12 cellular contexts compared by ENCODE assay signal in genomic region chr17:29107933-29108805, GRCh38.
DNase-seq lines count a peak whose midpoint lies in the region; ATAC-seq, FAIRE-seq and TF ChIP-seq lines count a peak whose summit lies in the region.
"Had no signal": no experiment of that assay in that cellular context is flagged by ENCODE, and none has a peak within 500 bp of the region (broad histone marks: within the 10 kb centered on the region; RNA-seq: fewer than 3 reads in every experiment).

No MANE protein-coding gene starts in this region.

- no peak overlapping the region for H3K9ac ChIP-seq in fibroblast of lung (ENCODE audit: insufficient read depth, low read length)
- H3K9ac ChIP-seq in parathyroid adenoma, result no peak overlapping the region

- no peak overlapping the region for H3K4me3 ChIP-seq in fibroblast of lung (replicated peaks in 1 of 4; ENCODE audit: control extremely low read depth in 1 of 4, insufficient read depth in 1 of 4, low read depth in 3 of 4, low read length in 4 of 4)
- H3K4me3 ChIP-seq in parathyroid adenoma (ENCODE audit: low read depth, low read length), result no peak overlapping the region
- H3K4me3 ChIP-seq: HAP-1 had no signal

- H2AFZ ChIP-seq in fibroblast of lung (ENCODE audit: low read length) (no peak overlapping the region), parathyroid adenoma (no peak overlapping the region)

- H3K27me3 ChIP-seq in fibroblast of lung (ENCODE audit: control insufficient read depth, insufficient read depth, low read length), result no peaks in the 10 kb centered on the region
- no peaks in the 10 kb centered on the region for H3K27me3 ChIP-seq in parathyroid adenoma (ENCODE audit: control insufficient read depth, insufficient read depth, low read length)

- ATAC-seq in GM19324 (IDR thresholded peaks at IDR 0.05; ENCODE audit: low FRiP score, unreplicated experiment) (no peak), HG03442 (IDR thresholded peaks at IDR 0.05; ENCODE audit: unreplicated experiment) (no peak)
- ATAC-seq: activated T-helper 17 cell treated with anti-CD3 and anti-CD28 coated beads, Interleukin-2, amount 50 U/mL, for 72 hours had no signal

- H3K79me2 ChIP-seq in fibroblast of lung (ENCODE audit: control insufficient read depth, insufficient read depth, low read length) (no peaks in the 10 kb centered on the region), parathyroid adenoma (no peaks in the 10 kb centered on the region)

- no peaks in the 10 kb centered on the region for H4K20me1 ChIP-seq in fibroblast of lung (ENCODE audit: control insufficient read depth, extremely low read depth, insufficient read depth, low read length)

- no peak for TF ChIP-seq CTCF in fibroblast of lung (conservative IDR thresholded peaks at IDR 0.05 in 1 of 2, IDR thresholded peaks at IDR 0.05 in 1 of 2; ENCODE audit: low read depth in 1 of 2, low read length in 2 of 2)
- no peak for TF ChIP-seq CTCF in parathyroid adenoma (IDR thresholded peaks at IDR 0.05)

- H3K36me3 ChIP-seq in fibroblast of lung (ENCODE audit: control insufficient read depth, insufficient read depth, low read length) (peaks cover 20% of the 10 kb centered on the region), parathyroid adenoma (ENCODE audit: control insufficient read depth, insufficient read depth, low read length) (no peaks in the 10 kb centered on the region)

- DNase-seq in ELR (ENCODE audit: low read depth) (peak; percentile 47), RCC 7860 (ENCODE audit: low spot score) (peak; percentile 55), fibroblast of lung (ENCODE audit: low read depth in 2 of 2) (peak; percentile 12 to 16), Kasumi-1 (lab: John Stamatoyannopoulos, UW) (no peak)
- DNase-seq in activated CD4-positive, alpha-beta T cell treated with anti-CD3 and anti-CD28 coated beads for 48 hours, result no peak
- DNase-seq: CD8-positive, alpha-beta memory T cell; NCI-H524 had no signal

- no peaks in the 10 kb centered on the region for H3K4me1 ChIP-seq in fibroblast of lung (ENCODE audit: control insufficient read depth, extremely low read depth, insufficient read depth, low read length)
- peaks cover 26% of the 10 kb centered on the region for H3K4me1 ChIP-seq in parathyroid adenoma
- H3K4me1 ChIP-seq: HAP-1 had no signal

- H3K9me3 ChIP-seq in fibroblast of lung (ENCODE audit: control insufficient read depth, insufficient read depth, low read depth, low read length) (no peaks in the 10 kb centered on the region), parathyroid adenoma (ENCODE audit: control insufficient read depth, low read length) (no peaks in the 10 kb centered on the region)
- H3K9me3 ChIP-seq: HAP-1 had no signal

- H3K4me2 ChIP-seq in fibroblast of lung (ENCODE audit: extremely low read depth, insufficient read depth, low read length), result no peak overlapping the region
- H3K4me2 ChIP-seq in parathyroid adenoma (ENCODE audit: low read length), result peak overlapping the region; percentile 2

- FAIRE-seq in RCC 7860 (lab: Jason Lieb, UNC), result no peak

- H3K27ac ChIP-seq in fibroblast of lung (ENCODE audit: insufficient read depth, low read length), result no peak overlapping the region
- H3K27ac ChIP-seq in parathyroid adenoma, result peak overlapping the region; percentile 70

Comparison
In these comparisons a context has a peak if more than half of its experiments do, and no peak if none do; other contexts are left out.
1. DNase-seq: peak in ELR (single experiment), RCC 7860 (single experiment) and fibroblast of lung (2 of 2); none in activated CD4-positive, alpha-beta T cell treated with anti-CD3 and anti-CD28 coated beads for 48 hours (single experiment) and Kasumi-1 (0 of 2).